ENCODE assay signal across 8 cellular contexts in the genomic region with DNA sequence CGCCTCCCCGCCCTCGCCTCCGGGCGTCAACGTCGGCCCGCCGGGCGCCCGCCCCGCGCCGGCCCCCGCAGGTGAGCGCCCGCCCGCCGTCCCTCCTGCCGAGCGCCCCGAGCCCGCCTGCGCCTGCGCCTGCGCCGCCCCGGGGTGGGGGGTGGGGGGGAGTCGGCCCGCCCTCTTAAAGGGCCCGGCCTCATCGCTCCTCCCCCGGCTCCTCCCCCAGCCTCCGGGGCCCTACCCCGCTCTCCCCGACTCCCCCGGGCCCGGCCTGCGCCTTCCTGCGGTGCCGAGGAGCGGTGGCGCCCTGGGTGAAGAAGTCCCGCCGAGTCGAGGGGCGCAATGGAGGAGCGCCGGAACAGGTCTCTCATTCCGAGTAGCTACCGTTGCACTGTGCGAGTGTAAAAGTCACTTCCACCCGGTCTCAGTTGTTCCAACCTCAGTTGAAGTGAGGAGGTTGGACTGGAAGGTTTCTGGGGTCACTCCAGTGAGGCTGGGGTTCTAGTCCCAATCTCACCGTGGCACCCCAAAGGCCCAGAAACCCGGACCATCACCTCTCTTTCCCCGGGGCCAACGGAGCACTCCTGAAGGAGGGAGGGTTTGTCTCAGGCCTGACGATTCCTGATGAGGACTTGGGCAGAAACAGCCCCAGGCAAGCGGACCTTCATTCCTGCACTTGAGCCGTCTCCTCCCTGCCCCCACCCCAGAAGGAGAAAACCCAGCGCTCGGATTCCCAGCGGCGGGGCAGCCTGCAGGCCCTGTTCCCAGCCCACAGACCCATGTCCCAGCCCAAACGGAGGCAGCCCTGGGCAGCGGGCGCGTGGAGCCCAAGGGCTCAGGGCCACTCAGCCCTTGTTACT. TPM values are rescaled to one million over a fixed set of nuclear protein-coding genes. Genes with fewer than 3 reads are reported as not detected.
DNase-seq lines count a peak whose midpoint lies in the region; ATAC-seq and TF ChIP-seq lines count a peak whose summit lies in the region.

No MANE protein-coding gene starts in this region.

- H3K4ac ChIP-seq in trophoblast cell (ENCODE audit: low read depth, low read length), result peak overlapping the region; percentile 16

- H2BK120ac ChIP-seq in trophoblast cell (ENCODE audit: insufficient read depth, low read length, poor library complexity), result peak overlapping the region; percentile 81

- TSS peak; percentile 71 for BruUV-seq in HCT116 (replicated peaks; lab: Mats Ljungman, UMichigan)

- H4K91ac ChIP-seq in trophoblast cell (ENCODE audit: low read depth, low read length), result peak overlapping the region; percentile 88

- H3K79me1 ChIP-seq in trophoblast cell (ENCODE audit: low read length), result peaks cover 18% of the 10 kb centered on the region

- H3K9ac ChIP-seq in HCT116 (ENCODE audit: low read length) (peak overlapping the region; percentile 53), trophoblast cell (ENCODE audit: low read length) (peak overlapping the region; percentile 6)

- H3K4me3 ChIP-seq in HCT116 (replicated peaks in 1 of 2; ENCODE audit: low read depth in 1 of 2, low read length in 2 of 2) (peak overlapping the region; percentile 56), NB4 (ENCODE audit: low read depth, low read length) (peak overlapping the region; percentile 16), trophoblast cell (ENCODE audit: low read depth, low read length) (peak overlapping the region; percentile 84), transverse colon (peak overlapping the region; percentile 22 to 82 (median 78))

- DNase-seq in ELF-1 (ENCODE audit: low read depth, low spot score), result peak; percentile 94
- peak; percentile 23 for DNase-seq in HCT116 (ENCODE audit: low read depth, low spot score)
- peak; percentile 89 for DNase-seq in NB4 (ENCODE audit: low read depth)
- peak; percentile 68 for DNase-seq in SKM-1 treated with dmso at 0.1 percent for 144 hours (lab: John Stamatoyannopoulos, UW; ENCODE audit: unreplicated experiment)
- DNase-seq in activated naive CD8-positive, alpha-beta T cell treated with anti-CD3 and anti-CD28 coated beads, Interleukin-2, amount 50 U/mL, for 16 hours (ENCODE audit: low read depth, low spot score), result peak; percentile 74
- DNase-seq in cardiac septum (ENCODE audit: low spot score), result peak; percentile 94
- DNase-seq in trophoblast cell, result peak; percentile 67 to 76
- DNase-seq in transverse colon, result peak; percentile 92

- RAD21 ChIA-PET in HCT116 (lab: Charles Lee; ENCODE audit: low non-redundant PET in 1 of 2, low total read pairs in 2 of 2, uncharacterized antibody in 2 of 2, unreplicated experiment in 2 of 2), result no interaction called here

- H3K36me3 ChIP-seq in HCT116 (ENCODE audit: control insufficient read depth in 1 of 2, insufficient read depth in 2 of 2, low read length in 2 of 2), result no peaks in the 10 kb centered on the region
- H3K36me3 ChIP-seq in trophoblast cell (ENCODE audit: control insufficient read depth in 1 of 2, insufficient read depth in 2 of 2, low read length in 2 of 2), result peaks cover 0 to 1% of the 10 kb centered on the region in 2 experiments
- H3K36me3 ChIP-seq in transverse colon, result no peaks in the 10 kb centered on the region

- H3K27me3 ChIP-seq in HCT116 (ENCODE audit: insufficient read depth, low read length) (no peaks in the 10 kb centered on the region), trophoblast cell (ENCODE audit: insufficient read depth, low read length) (no peaks in the 10 kb centered on the region), transverse colon (no peaks in the 10 kb centered on the region)

- TF ChIP-seq EP300 in transverse colon (IDR thresholded peaks at IDR 0.05; ENCODE audit: low read depth), result no peak

- intact Hi-C loops in HCT116 (cut with micrococcal nuclease) (no loop called here), cardiac septum (cut with DNase I) (loop anchor here (2.0 kb wide), 1 partner anchor 15 kb away; no protein-coding TSS in a partner anchor), transverse colon (cut with DNase I; ENCODE audit: low total_unique reads) (loop anchor here (5.0 kb wide), 1 partner anchor 48 kb away; no protein-coding TSS in a partner anchor)

- peak overlapping the region; percentile 20 for H4K12ac ChIP-seq in trophoblast cell (ENCODE audit: low read depth, low read length)

- peaks cover 41 to 74% of the 10 kb centered on the region in 2 experiments for H3K4me1 ChIP-seq in HCT116 (ENCODE audit: control insufficient read depth in 1 of 2, insufficient read depth in 2 of 2, low read length in 2 of 2)
- peaks cover 35 to 37% of the 10 kb centered on the region in 2 experiments for H3K4me1 ChIP-seq in trophoblast cell (ENCODE audit: control insufficient read depth in 1 of 2, insufficient read depth in 2 of 2, low read length in 2 of 2)
- H3K4me1 ChIP-seq in transverse colon, result peaks cover 14 to 47% (median 38%) of the 10 kb centered on the region in 4 donors

- H3K79me2 ChIP-seq in HCT116 (ENCODE audit: insufficient read depth, low read length) (peaks cover 33% of the 10 kb centered on the region), trophoblast cell (ENCODE audit: control insufficient read depth, insufficient read depth, low read length, poor library complexity) (peaks cover 5% of the 10 kb centered on the region)

- no peaks in the 10 kb centered on the region for H4K20me1 ChIP-seq in HCT116 (ENCODE audit: insufficient read depth)

- no peak for TF ChIP-seq POLR2A in HCT116 (IDR thresholded peaks at IDR 0.05; ENCODE audit: borderline replicate concordance, extremely low read depth, insufficient read depth, insufficient read length)
- no peak for TF ChIP-seq POLR2A in NB4 (IDR thresholded peaks at IDR 0.05; ENCODE audit: extremely low read depth, insufficient read length)
- no peak for TF ChIP-seq POLR2A in transverse colon (IDR thresholded peaks at IDR 0.05)

- no peaks in the 10 kb centered on the region for H3K9me2 ChIP-seq in HCT116 (ENCODE audit: insufficient read depth)

- peak overlapping the region; percentile 81 for H2BK5ac ChIP-seq in trophoblast cell (ENCODE audit: low read depth, low read length, poor library complexity)

- no peak overlapping the region for H3K23ac ChIP-seq in trophoblast cell (ENCODE audit: low read length)

- no peak overlapping the region for H2AFZ ChIP-seq in HCT116 (ENCODE audit: low read depth, low read length, poor library complexity, severe bottlenecking)
- peak overlapping the region; percentile 41 for H2AFZ ChIP-seq in trophoblast cell (ENCODE audit: insufficient read depth, low read length, poor library complexity)

- TF ChIP-seq CTCF in HCT116 (IDR thresholded peaks at IDR 0.05 in 2 of 3, conservative IDR thresholded peaks at IDR 0.05 in 1 of 3; ENCODE audit: borderline replicate concordance in 1 of 3, insufficient read depth in 1 of 3, low read depth in 2 of 3, low read length in 2 of 3) (no peak), NB4 (IDR thresholded peaks at IDR 0.05; ENCODE audit: low read depth, low read length) (no peak), transverse colon (IDR thresholded peaks at IDR 0.05) (no peak)

- peak overlapping the region; percentile 81 for H3K18ac ChIP-seq in trophoblast cell (ENCODE audit: low read length)

- ATAC-seq in HCT116, result peak; percentile 79

- CTCF ChIA-PET in HCT116 (lab: Charles Lee), result interaction anchor here (0.6 to 1.7 kb wide), 2 partner anchors 16 to 49 kb away, joined by 4 to 8 read pairs; no protein-coding TSS in a partner anchor

- H4K8ac ChIP-seq in trophoblast cell (ENCODE audit: low read depth, low read length), result peak overlapping the region; percentile 83

- no peak for TF ChIP-seq RAD21 in HCT116 (IDR thresholded peaks at IDR 0.05; ENCODE audit: low read depth)

- H3K27ac ChIP-seq in HCT116 (ENCODE audit: low read depth, low read length) (peak overlapping the region; percentile 31), trophoblast cell (ENCODE audit: low read depth, low read length) (peak overlapping the region; percentile 87), transverse colon (peak overlapping the region; percentile 73 to 83 (median 78))

- WGBS in trophoblast cell (ENCODE audit: extremely low coverage, insufficient coverage, insufficient read length), result no CpG with 5 or more reads among the region's 68 CpGs
- WGBS in transverse colon (ENCODE audit: low coverage in 1 of 2), 2 donors, result 33% methylated on average over 30 of the region's 68 CpGs; no CpG with 5 or more reads in 1 of the 2 donors

- peak overlapping the region; percentile 51 for H2BK12ac ChIP-seq in trophoblast cell (ENCODE audit: low read length)

- H3K14ac ChIP-seq in trophoblast cell (ENCODE audit: low read length), result peak overlapping the region; percentile 83

- peak overlapping the region; percentile 11 for H2AK5ac ChIP-seq in trophoblast cell (ENCODE audit: low read length)

- H3K9me3 ChIP-seq in HCT116 (ENCODE audit: control insufficient read depth in 1 of 2, insufficient read depth in 1 of 2, low read depth in 1 of 2, low read length in 2 of 2), result no peaks in the 10 kb centered on the region
- no peaks in the 10 kb centered on the region for H3K9me3 ChIP-seq in trophoblast cell (ENCODE audit: insufficient read depth, low read depth, low read length)
- no peaks in the 10 kb centered on the region for H3K9me3 ChIP-seq in transverse colon

- H3K4me2 ChIP-seq in HCT116 (ENCODE audit: low read length), result peak overlapping the region; percentile 78
- H3K4me2 ChIP-seq in trophoblast cell (ENCODE audit: low read length), result peak overlapping the region; percentile 63

- POLR2A ChIA-PET in HCT116 (lab: Charles Lee), result no interaction called here

- in situ Hi-C loops in transverse colon (cut with MboI; ENCODE audit: low pct_ligation_motif_present in 1 of 4, low pct_unique_long_range_greater_than_20kb in 1 of 4, low sequenced_read_pairs in 3 of 4), result loop anchor here in 2 of 4 donors (5.0 to 10.0 kb wide), 2 partner anchors 45 to 48 kb away; no protein-coding TSS in a partner anchor

TF ChIP-seq in HCT116, 20 proteins besides CTCF, POLR2A, EP300 and RAD21:
- peak; percentile 78 for TF ChIP-seq POLR2AphosphoS5 (IDR thresholded peaks at IDR 0.05; ENCODE audit: low read depth, low read length)
- no peak for TF ChIP-seq SRF (IDR thresholded peaks at IDR 0.05; ENCODE audit: low read depth)

RNA-seq across cellular contexts. Expression of a gene that starts 1.5 kb away (rescaled TPM):
- total RNA-seq in HCT116 (2021; ENCODE audit: unreplicated experiment) (55.1 TPM), cardiac septum (48.3 TPM), transverse colon (10 to 100 TPM; 19.1 to 74.1 (median 21.3) TPM)
- polyA plus RNA-seq in HCT116 (2012), result 34.0 and 40.3 TPM in 2 replicates
- 22.5 TPM in 2 replicates for polyA plus RNA-seq in trophoblast cell (2013)

Comparison
In these comparisons a context has a peak if more than half of its experiments do, and no peak if none do; other contexts are left out.
1. Peak in every context shown above with its lines: DNase-seq, ATAC-seq, H3K4me3 ChIP-seq and H3K27ac ChIP-seq.
2. DNase-seq: peak in every context shown above with its lines; median percentile 94 in ELF-1; 94 in cardiac septum; 92 in transverse colon; 89 in NB4; 74 in activated naive CD8-positive, alpha-beta T cell treated with anti-CD3 and anti-CD28 coated beads, Interleukin-2, amount 50 U/mL, for 16 hours; 72 in trophoblast cell; 68 in SKM-1 treated with dmso at 0.1 percent for 144 hours; 23 in HCT116.
3. H3K27ac ChIP-seq: peak in every context shown above with its lines; median percentile 87 in trophoblast cell; 78 in transverse colon; 31 in HCT116.
4. H3K4me3 ChIP-seq: peak in every context shown above with its lines; median percentile 84 in trophoblast cell; 78 in transverse colon; 56 in HCT116; 16 in NB4.